8 cellular contexts compared by ENCODE assay signal in genomic region chr11:16738198-16738948, GRCh38. TPM values are rescaled to one million over a fixed set of nuclear protein-coding genes. Genes with fewer than 3 reads are reported as not detected.
DNase-seq lines count a peak whose midpoint lies in the region; ATAC-seq and TF ChIP-seq lines count a peak whose summit lies in the region.

Gene C11orf58 (plus strand): TSS chr11:16738647. CDS start chr11:16738779, 132 bp downstream.

- POLR2A ChIA-PET in naive thymus-derived CD8-positive, alpha-beta T cell (lab: Charles Lee), result interaction anchor here (0.6 to 4.5 kb wide), 10 partner anchors 8 to 1368 kb away, joined by 3 to 31 read pairs (median 4); partner anchors contain the start of genes RPS13 and SAAL1

- H3K27ac ChIP-seq in RWPE2 (ENCODE audit: poor library complexity, severe bottlenecking), result peak within 1 kb of the TSS; percentile 53

- DNase-seq in EH (ENCODE audit: low read depth) (peak; percentile 97), H4 (ENCODE audit: low spot score) (peak; percentile 96), LoVo (ENCODE audit: low spot score) (peak; percentile 96), RWPE2 (ENCODE audit: low spot score) (peak; percentile 93), fibroblast of mammary gland (ENCODE audit: low read depth) (peak; percentile 95)
- DNase-seq in activated T-helper 2 cell treated with anti-CD3 and anti-CD28 coated beads, Interferon-gamma antibody, Interleukin-2, Interleukin-4, amounts not matched to agents 10 μg/mL and 5 μg/mL and 100 μg/mL, durations not matched to agents 14 hours and 24 hours and 36 hours (ENCODE audit: low spot score), result peak; percentile 94
- DNase-seq in naive thymus-derived CD8-positive, alpha-beta T cell, result peak; percentile 87 to 98 (median 96)
- DNase-seq in stimulated activated naive CD4-positive, alpha-beta T cell (lab: John Stamatoyannopoulos, UW), result peak; percentile 91 to 97 (median 96)

- ATAC-seq in RWPE2 (ENCODE audit: low read depth), result peak; percentile 98
- peak; percentile 93 to 94 for ATAC-seq in naive thymus-derived CD8-positive, alpha-beta T cell

- H3K27me3 Mint-ChIP-seq in activated T-helper 2 cell treated with anti-CD3 and anti-CD28 coated beads, Interferon-gamma antibody, Interleukin-2, Interleukin-4, amounts not matched to agents 10 μg/mL and 5 μg/mL and 100 μg/mL, durations not matched to agents 14 hours and 24 hours and 36 hours (ENCODE audit: low read depth), result peaks cover 3% of the 10 kb centered on the region
- no peaks in the 10 kb centered on the region for H3K27me3 Mint-ChIP-seq in naive thymus-derived CD8-positive, alpha-beta T cell

- no peaks in the 10 kb centered on the region for H3K27me3 ChIP-seq in RWPE2 (ENCODE audit: insufficient read depth, poor library complexity, severe bottlenecking)

- peaks cover 24% of the 10 kb centered on the region for H3K36me3 ChIP-seq in RWPE2 (ENCODE audit: low read depth)

- H3K9me3 Mint-ChIP-seq in activated T-helper 2 cell treated with anti-CD3 and anti-CD28 coated beads, Interferon-gamma antibody, Interleukin-2, Interleukin-4, amounts not matched to agents 10 μg/mL and 5 μg/mL and 100 μg/mL, durations not matched to agents 14 hours and 24 hours and 36 hours, result no peaks in the 10 kb centered on the region
- H3K9me3 Mint-ChIP-seq in naive thymus-derived CD8-positive, alpha-beta T cell, result no peaks in the 10 kb centered on the region

- no peaks in the 10 kb centered on the region for H3K9me3 ChIP-seq in RWPE2 (ENCODE audit: severe bottlenecking)

- intact Hi-C loops in activated T-helper 2 cell treated with anti-CD3 and anti-CD28 coated beads, Interferon-gamma antibody, Interleukin-2, Interleukin-4, amounts not matched to agents 10 μg/mL and 5 μg/mL and 100 μg/mL, durations not matched to agents 14 hours and 24 hours and 36 hours (cut with micrococcal nuclease), result loop anchor here (1.0 to 5.0 kb wide), 3 partner anchors 11 to 339 kb away; partner anchors contain the start of gene RPS13

- H3K27ac Mint-ChIP-seq in activated T-helper 2 cell treated with anti-CD3 and anti-CD28 coated beads, Interferon-gamma antibody, Interleukin-2, Interleukin-4, amounts not matched to agents 10 μg/mL and 5 μg/mL and 100 μg/mL, durations not matched to agents 14 hours and 24 hours and 36 hours, result peak within 1 kb of the TSS; percentile 73
- peak within 1 kb of the TSS in 2 of 10 donors; percentile 66 to 67 for H3K27ac Mint-ChIP-seq in naive thymus-derived CD8-positive, alpha-beta T cell

- H3K4me1 ChIP-seq in RWPE2 (ENCODE audit: insufficient read depth, poor library complexity, severe bottlenecking), result peaks cover 3% of the 10 kb centered on the region

- H3K4me3 ChIP-seq in RWPE2 (ENCODE audit: severe bottlenecking) (peak within 1 kb of the TSS; percentile 83), fibroblast of mammary gland (ENCODE audit: control insufficient read depth, low read depth, low read length) (peak within 1 kb of the TSS; percentile 97)

- TF ChIP-seq CTCF in RWPE2 (IDR thresholded peaks at IDR 0.05; ENCODE audit: poor library complexity, severe bottlenecking) (no peak), fibroblast of mammary gland (conservative IDR thresholded peaks at IDR 0.05; ENCODE audit: control insufficient read depth, insufficient read depth, low read depth, low read length) (no peak)

- peak within 1 kb of the TSS; percentile 74 for H3K4me3 Mint-ChIP-seq in activated T-helper 2 cell treated with anti-CD3 and anti-CD28 coated beads, Interferon-gamma antibody, Interleukin-2, Interleukin-4, amounts not matched to agents 10 μg/mL and 5 μg/mL and 100 μg/mL, durations not matched to agents 14 hours and 24 hours and 36 hours (ENCODE audit: low read depth)
- H3K4me3 Mint-ChIP-seq in naive thymus-derived CD8-positive, alpha-beta T cell, result peak within 1 kb of the TSS in 4 of 10 donors; percentile 48 to 83 (median 65)

- peaks cover 19% of the 10 kb centered on the region for H3K36me3 Mint-ChIP-seq in activated T-helper 2 cell treated with anti-CD3 and anti-CD28 coated beads, Interferon-gamma antibody, Interleukin-2, Interleukin-4, amounts not matched to agents 10 μg/mL and 5 μg/mL and 100 μg/mL, durations not matched to agents 14 hours and 24 hours and 36 hours (ENCODE audit: low read depth)
- H3K36me3 Mint-ChIP-seq in naive thymus-derived CD8-positive, alpha-beta T cell, result peaks cover 0 to 21% (median 2%) of the 10 kb centered on the region in 3 donors

- peaks cover 20% of the 10 kb centered on the region for H3K4me1 Mint-ChIP-seq in activated T-helper 2 cell treated with anti-CD3 and anti-CD28 coated beads, Interferon-gamma antibody, Interleukin-2, Interleukin-4, amounts not matched to agents 10 μg/mL and 5 μg/mL and 100 μg/mL, durations not matched to agents 14 hours and 24 hours and 36 hours (ENCODE audit: low read depth)
- peaks cover 11 to 25% (median 22%) of the 10 kb centered on the region in 4 donors for H3K4me1 Mint-ChIP-seq in naive thymus-derived CD8-positive, alpha-beta T cell

RNA-seq across cellular contexts. Expression of gene C11orf58, which starts in this region (rescaled TPM):
- total RNA-seq in H4 (2014; rRNA removed; shearing (Covaris generic)), result 218 and 272 TPM in 2 replicates
- 135 and 162 TPM in 2 replicates for total RNA-seq in activated T-helper 2 cell treated with anti-CD3 and anti-CD28 coated beads, Interferon-gamma antibody, Interleukin-2, Interleukin-4, amounts not matched to agents 10 μg/mL and 5 μg/mL and 100 μg/mL, durations not matched to agents 14 hours and 24 hours and 36 hours
- 100 to 1,000 TPM; 181 to 195 TPM for total RNA-seq in naive thymus-derived CD8-positive, alpha-beta T cell
- 100 to 1,000 TPM; 169 to 181 (median 171) TPM for polyA plus RNA-seq in naive thymus-derived CD8-positive, alpha-beta T cell

Comparison
In these comparisons a context has a peak if more than half of its experiments do, and no peak if none do; other contexts are left out.
1. Peak in every context shown above with its lines: DNase-seq, ATAC-seq, H3K4me3 ChIP-seq and H3K27ac ChIP-seq.